In genomic region chr6:56364482-56365313, GRCh38 we compare ENCODE assay signal across 13 cellular contexts.
A peak's percentile ranks its signal among the peaks of the same experiment; 100 is the strongest.
DNase-seq lines count a peak whose midpoint lies in the region; ATAC-seq and TF ChIP-seq lines count a peak whose summit lies in the region.
"Had no signal": no experiment of that assay in that cellular context is flagged by ENCODE, and none has a peak within 500 bp of the region (broad histone marks: within the 10 kb centered on the region; RNA-seq: fewer than 3 reads in every experiment).

No MANE protein-coding gene starts in this region.

- no peaks in the 10 kb centered on the region for H3K27me3 Mint-ChIP-seq in MCF 10A (ENCODE audit: insufficient read depth, unreplicated experiment)

- TF ChIP-seq POLR2A in breast epithelium (IDR thresholded peaks at IDR 0.05) (no peak), vagina (IDR thresholded peaks at IDR 0.05) (no peak)

- H3K27me3 ChIP-seq in breast epithelium: no peaks in the 10 kb centered on the region
- no peaks in the 10 kb centered on the region for H3K27me3 ChIP-seq in vagina
- H3K27me3 ChIP-seq: spleen had no signal

- BruUV-seq in MCF 10A (replicated peaks; lab: Mats Ljungman, UMichigan): no TSS peak

- H3K27ac Mint-ChIP-seq in MCF 10A (ENCODE audit: low read depth, unreplicated experiment): no peak overlapping the region

- H3K27ac ChIP-seq in breast epithelium: peak overlapping the region in 1 of 2 donors; percentile 14
- peak overlapping the region; percentile 14 for H3K27ac ChIP-seq in vagina
- H3K27ac ChIP-seq: spleen had no signal

- no peak overlapping the region for H3K4me3 ChIP-seq in breast epithelium
- no peak overlapping the region for H3K4me3 ChIP-seq in foreskin fibroblast (ENCODE audit: low read depth in 1 of 2, low read length in 2 of 2)
- H3K4me3 ChIP-seq in vagina: no peak overlapping the region
- H3K4me3 ChIP-seq: K562, spleen had no signal

- no peaks in the 10 kb centered on the region for H3K36me3 Mint-ChIP-seq in MCF 10A (ENCODE audit: insufficient read depth, unreplicated experiment)

- no peaks in the 10 kb centered on the region for H3K9me3 Mint-ChIP-seq in MCF 10A (ENCODE audit: unreplicated experiment)

- peaks cover 10% of the 10 kb centered on the region for H3K4me1 Mint-ChIP-seq in MCF 10A (ENCODE audit: insufficient read depth, unreplicated experiment)

- H3K9me3 ChIP-seq in breast epithelium (no peaks in the 10 kb centered on the region), vagina (no peaks in the 10 kb centered on the region)
- H3K9me3 ChIP-seq: spleen had no signal

- H3K36me3 ChIP-seq in breast epithelium (no peaks in the 10 kb centered on the region), vagina (no peaks in the 10 kb centered on the region)
- H3K36me3 ChIP-seq: spleen had no signal

- H3K4me1 ChIP-seq in breast epithelium (no peaks in the 10 kb centered on the region), vagina (peaks cover 1% of the 10 kb centered on the region)

- CTCF ChIA-PET in MCF 10A (lab: Yijun Ruan, JAX): interaction anchor here (1.1 to 1.3 kb wide), 4 partner anchors 82 to 178 kb away, joined by 3 to 4 read pairs (median 4); no protein-coding TSS in a partner anchor

- DNase-seq in MCF 10A (ENCODE audit: unreplicated experiment) (peak; percentile 18), breast epithelium (ENCODE audit: low spot score in 2 of 2) (no peak), SW480 (ENCODE audit: low spot score) (peak; percentile 4), foreskin fibroblast (peak; percentile 48 to 71), vagina (ENCODE audit: extremely low spot score in 2 of 2) (no peak), NCI-H2029 (lab: John Stamatoyannopoulos, UW) (no peak), MV-4-11 (lab: John Stamatoyannopoulos, UW) (no peak)
- DNase-seq: activated CD8-positive, alpha-beta memory T cell treated with anti-CD3 and anti-CD28 coated beads for 24 hours; activated naive CD4-positive, alpha-beta T cell treated with Interleukin-2 at 50 U/mL for 16 hours; left ventricle myocardium superior; spleen had no signal

- no peak for ATAC-seq in HG03280 (IDR thresholded peaks at IDR 0.05; ENCODE audit: unreplicated experiment)
- ATAC-seq: K562, left ventricle myocardium superior had no signal

- no peak for TF ChIP-seq CTCF in MCF 10A (IDR thresholded peaks at IDR 0.05; ENCODE audit: unreplicated experiment)
- no peak for TF ChIP-seq CTCF in breast epithelium (IDR thresholded peaks at IDR 0.05)
- TF ChIP-seq CTCF in foreskin fibroblast (IDR thresholded peaks at IDR 0.05; ENCODE audit: low read depth, low read length): no peak
- TF ChIP-seq CTCF in vagina (IDR thresholded peaks at IDR 0.05): no peak

- intact Hi-C loops in MCF 10A (cut with micrococcal nuclease) (no loop called here), breast epithelium (cut with DNase I; ENCODE audit: low total_unique reads) (no loop called here), vagina (cut with DNase I) (loop anchor here (5.0 kb wide), 1 partner anchor 228 kb away; no protein-coding TSS in a partner anchor)

- no peak overlapping the region for H3K4me3 Mint-ChIP-seq in MCF 10A (ENCODE audit: unreplicated experiment)

- POLR2A ChIA-PET in MCF 10A (lab: Yijun Ruan, JAX): interaction anchor here (1.5 to 1.7 kb wide), 2 partner anchors 14 to 177 kb away, joined by 3 to 6 read pairs; no protein-coding TSS in a partner anchor

Comparison
In these comparisons a context has a peak if more than half of its experiments do, and no peak if none do; other contexts are left out.
1. DNase-seq: peak in MCF 10A (single experiment), SW480 (single experiment) and foreskin fibroblast (2 of 2); none in breast epithelium (0 of 2), vagina (0 of 2), NCI-H2029 (single experiment) and MV-4-11 (single experiment).